1 cellular context compared by ENCODE assay signal in the genomic region with DNA sequence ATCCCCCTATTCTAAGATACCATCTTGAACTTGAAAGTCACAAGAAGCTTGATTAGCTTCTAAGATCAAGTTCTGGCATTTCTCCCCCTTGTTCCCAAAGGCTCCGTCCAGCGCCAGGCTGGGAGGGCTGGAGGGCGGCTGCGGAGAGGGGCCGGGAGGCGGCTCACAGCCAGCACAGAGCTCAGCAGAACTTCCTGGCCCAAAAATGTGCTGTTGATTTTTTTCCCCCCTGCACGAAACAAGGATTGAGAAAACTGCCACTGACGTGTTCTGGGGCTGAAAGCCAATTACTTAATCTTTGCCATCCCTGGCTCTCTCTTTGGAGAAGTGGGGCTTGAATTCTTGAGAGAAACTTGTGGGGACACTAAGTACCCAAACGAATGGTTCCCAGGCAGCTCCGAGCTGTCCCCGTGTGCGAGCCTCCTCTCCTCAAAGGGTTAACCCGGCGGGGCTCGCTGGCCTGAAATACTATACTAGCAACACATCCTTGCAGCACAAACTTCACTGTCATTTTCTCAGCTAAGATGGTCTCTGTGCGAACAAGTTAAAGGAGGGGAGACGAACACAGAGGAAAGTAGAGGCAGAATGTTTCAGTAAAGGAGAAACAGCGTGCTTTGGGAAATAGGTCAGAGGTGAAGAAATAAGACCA.
TF ChIP-seq lines count a peak whose summit lies in the region.

No MANE protein-coding gene starts in this region.

TF ChIP-seq in SK-N-SH, 30 proteins besides CTCF, POLR2A, EP300 and RAD21 (continued from another document):
- TF ChIP-seq, protein P1, sequence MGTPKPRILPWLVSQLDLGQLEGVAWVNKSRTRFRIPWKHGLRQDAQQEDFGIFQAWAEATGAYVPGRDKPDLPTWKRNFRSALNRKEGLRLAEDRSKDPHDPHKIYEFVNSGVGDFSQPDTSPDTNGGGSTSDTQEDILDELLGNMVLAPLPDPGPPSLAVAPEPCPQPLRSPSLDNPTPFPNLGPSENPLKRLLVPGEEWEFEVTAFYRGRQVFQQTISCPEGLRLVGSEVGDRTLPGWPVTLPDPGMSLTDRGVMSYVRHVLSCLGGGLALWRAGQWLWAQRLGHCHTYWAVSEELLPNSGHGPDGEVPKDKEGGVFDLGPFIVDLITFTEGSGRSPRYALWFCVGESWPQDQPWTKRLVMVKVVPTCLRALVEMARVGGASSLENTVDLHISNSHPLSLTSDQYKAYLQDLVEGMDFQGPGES (IDR thresholded peaks at IDR 0.05; ENCODE audit: low read depth, low read length): no peak
